Comparison of ENCODE assay signal across 21 cellular contexts in the genomic region with DNA sequence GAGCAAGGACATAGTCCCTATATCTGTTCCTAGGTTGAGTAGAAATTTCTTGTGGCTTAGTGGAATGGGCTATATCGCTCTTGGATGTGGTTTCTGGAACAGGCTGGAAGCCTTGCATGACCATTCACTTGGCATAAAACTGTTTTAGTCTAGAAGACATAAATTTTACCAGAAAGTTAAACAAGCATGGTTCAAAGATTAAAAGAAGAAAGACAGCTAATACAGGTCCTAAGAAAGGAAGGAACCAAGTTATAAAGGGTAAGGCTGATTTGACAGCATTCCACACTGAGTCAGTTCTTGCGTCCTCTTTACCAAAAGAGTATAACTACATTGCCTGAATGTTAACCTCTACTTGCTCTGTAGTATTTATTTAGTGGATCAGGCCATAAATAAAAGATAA.
DNase-seq lines count a peak whose midpoint lies in the region; ATAC-seq, FAIRE-seq and TF ChIP-seq lines count a peak whose summit lies in the region.
"Had no signal": no experiment of that assay in that cellular context is flagged by ENCODE, and none has a peak within 500 bp of the region (broad histone marks: within the 10 kb centered on the region; RNA-seq: fewer than 3 reads in every experiment).

No MANE protein-coding gene starts in this region.

- H3K9me3 Mint-ChIP-seq in stimulated activated naive CD8-positive, alpha-beta T cell treated with anti-CD3 and anti-CD28 coated beads, Interleukin-15, amount 100 ng/mL, for 72 hours = peaks cover 5 to 7% of the 10 kb centered on the region in 2 donors

- no peaks in the 10 kb centered on the region for H3K4me1 Mint-ChIP-seq in stimulated activated naive CD8-positive, alpha-beta T cell treated with anti-CD3 and anti-CD28 coated beads, Interleukin-15, amount 100 ng/mL, for 72 hours
- H3K4me1 Mint-ChIP-seq: CD8-positive, alpha-beta memory T cell had no signal

- ATAC-seq in RWPE2 (ENCODE audit: low read depth) (peak; percentile 65), gastrocnemius medialis (no peak)
- ATAC-seq in stimulated activated naive CD8-positive, alpha-beta T cell treated with anti-CD3 and anti-CD28 coated beads, Interleukin-15, amount 100 ng/mL, for 72 hours = no peak
- ATAC-seq: GM12878, Right ventricle myocardium inferior had no signal

- no peak for TF ChIP-seq POLR2A in gastrocnemius medialis (IDR thresholded peaks at IDR 0.05)

- H3K27me3 Mint-ChIP-seq in stimulated activated naive CD8-positive, alpha-beta T cell treated with anti-CD3 and anti-CD28 coated beads, Interleukin-15, amount 100 ng/mL, for 72 hours = no peaks in the 10 kb centered on the region
- H3K27me3 Mint-ChIP-seq: CD8-positive, alpha-beta memory T cell had no signal

- TF ChIP-seq CTCF in RWPE2 (IDR thresholded peaks at IDR 0.05; ENCODE audit: poor library complexity, severe bottlenecking) (no peak), keratinocyte (optimal IDR thresholded peaks at IDR 0.05 in 1 of 3, IDR thresholded peaks at IDR 0.05 in 1 of 3, conservative IDR thresholded peaks at IDR 0.05 in 1 of 3; ENCODE audit: extremely low read depth in 1 of 3, insufficient read depth in 2 of 3, low read length in 3 of 3) (no peak), GM10248 (IDR thresholded peaks at IDR 0.05; ENCODE audit: control extremely low read depth, extremely low read depth, low read depth, missing control alignments) (no peak), gastrocnemius medialis (IDR thresholded peaks at IDR 0.05 in 4 of 5, conservative IDR thresholded peaks at IDR 0.05 in 1 of 5) (no peak)

- H2AFZ ChIP-seq in keratinocyte (ENCODE audit: control insufficient read depth, low read length) = no peak overlapping the region

- dilution Hi-C loops in keratinocyte (cut with MboI; ENCODE audit: extremely low pct_ligation_motif_present, low sequenced_read_pairs) = no loop called here

- CTCF ChIA-PET in GM10248 (lab: Yijun Ruan, JAX) = interaction anchor here (0.6 kb wide), 1 partner anchor 13 kb away, joined by 3 read pairs; no protein-coding TSS in a partner anchor

- H3K4me3 Mint-ChIP-seq in stimulated activated naive CD8-positive, alpha-beta T cell treated with anti-CD3 and anti-CD28 coated beads, Interleukin-15, amount 100 ng/mL, for 72 hours = no peak overlapping the region
- H3K4me3 Mint-ChIP-seq: CD8-positive, alpha-beta memory T cell had no signal

- H3K4me2 ChIP-seq in keratinocyte (ENCODE audit: control insufficient read depth, extremely low read depth, insufficient read depth, low read depth, low read length) = no peak overlapping the region
- H3K4me2 ChIP-seq: BLaER1 had no signal

- H3K27ac Mint-ChIP-seq in stimulated activated naive CD8-positive, alpha-beta T cell treated with anti-CD3 and anti-CD28 coated beads, Interleukin-15, amount 100 ng/mL, for 72 hours = no peak overlapping the region
- H3K27ac Mint-ChIP-seq: CD8-positive, alpha-beta memory T cell had no signal

- no peaks in the 10 kb centered on the region for H3K9me1 ChIP-seq in keratinocyte (ENCODE audit: control insufficient read depth, extremely low read depth, insufficient read depth, low read length)

- H3K4me3 ChIP-seq in RWPE2 (ENCODE audit: severe bottlenecking) (no peak overlapping the region), keratinocyte (ENCODE audit: control insufficient read depth in 2 of 3, extremely low read depth in 1 of 3, insufficient read depth in 2 of 3, low read depth in 1 of 3, low read length in 3 of 3) (no peak overlapping the region), gastrocnemius medialis (no peak overlapping the region)
- H3K4me3 ChIP-seq: BLaER1, GM12878 had no signal

- DNase-seq in EH (ENCODE audit: low read depth) = peak; percentile 47
- no peak for DNase-seq in RWPE2 (ENCODE audit: low spot score)
- DNase-seq in epithelial cell of prostate (ENCODE audit: low read depth, low spot score) = no peak
- no peak for DNase-seq in keratinocyte (ENCODE audit: low read depth, low spot score)
- DNase-seq in GM10248 (ENCODE audit: extremely low spot score) = no peak
- DNase-seq in NCI-H526 treated with DMSO at 0.1 percent for 48 hours (lab: John Stamatoyannopoulos, UW) = no peak
- DNase-seq in stimulated activated naive CD8-positive, alpha-beta T cell treated with anti-CD3 and anti-CD28 coated beads, Interleukin-15, amount 100 ng/mL, for 72 hours = no peak
- no peak for DNase-seq in gastrocnemius medialis
- DNase-seq: CD8-positive, alpha-beta memory T cell; DMS79 treated with DMSO at 0.1 percent for 48 hours; H7; NCI-H1436 treated with DMSO at 0.1 percent for 48 hours; NCI-H2029 treated with DMSO at 0.1 percent for 48 hours; NCI-H2171 treated with DMSO at 0.1 percent for 48 hours; NCI-H82 had no signal

- H3K9ac ChIP-seq in keratinocyte (ENCODE audit: control insufficient read depth, extremely low read depth, insufficient read depth, low read length) = peak overlapping the region; percentile 66
- H3K9ac ChIP-seq: BLaER1 had no signal

- H3K79me2 ChIP-seq in keratinocyte (ENCODE audit: control insufficient read depth, insufficient read depth, low read length) = no peaks in the 10 kb centered on the region

- peak; percentile 63 for FAIRE-seq in keratinocyte (lab: Jason Lieb, UNC)
- FAIRE-seq: D721Med, G401.6, GM12878, GM18507 had no signal

- H4K20me1 ChIP-seq in keratinocyte (ENCODE audit: control insufficient read depth, extremely low read depth, insufficient read depth, low read length) = no peaks in the 10 kb centered on the region
- H4K20me1 ChIP-seq: BLaER1 had no signal

- H3K4me1 ChIP-seq in RWPE2 (ENCODE audit: insufficient read depth, poor library complexity, severe bottlenecking) (peaks cover 70% of the 10 kb centered on the region), keratinocyte (ENCODE audit: control insufficient read depth, extremely low read depth, insufficient read depth, low read length) (peaks cover 47% of the 10 kb centered on the region), gastrocnemius medialis (no peaks in the 10 kb centered on the region)
- H3K4me1 ChIP-seq: BLaER1 had no signal

- intact Hi-C loops in gastrocnemius medialis (cut with DNase I; ENCODE audit: low total_unique reads) = no loop called here

- POLR2A ChIA-PET in GM10248 (lab: Yijun Ruan, JAX) = no interaction called here

- in situ Hi-C loops in gastrocnemius medialis (cut with MboI; ENCODE audit: low sequenced_read_pairs in 4 of 4) = no loop called here

- no peaks in the 10 kb centered on the region for H3K27me3 ChIP-seq in RWPE2 (ENCODE audit: insufficient read depth, poor library complexity, severe bottlenecking)
- no peaks in the 10 kb centered on the region for H3K27me3 ChIP-seq in keratinocyte (ENCODE audit: control insufficient read depth, extremely low read depth, insufficient read depth, low read length)
- no peaks in the 10 kb centered on the region for H3K27me3 ChIP-seq in gastrocnemius medialis
- H3K27me3 ChIP-seq: BLaER1 had no signal

- no peaks in the 10 kb centered on the region for H3K36me3 ChIP-seq in RWPE2 (ENCODE audit: low read depth)
- H3K36me3 ChIP-seq in keratinocyte (ENCODE audit: control insufficient read depth in 2 of 2, extremely low read depth in 1 of 2, insufficient read depth in 2 of 2, low read length in 2 of 2) = no peaks in the 10 kb centered on the region
- H3K36me3 ChIP-seq in gastrocnemius medialis = no peaks in the 10 kb centered on the region
- H3K36me3 ChIP-seq: BLaER1 had no signal

- H3K27ac ChIP-seq in RWPE2 (ENCODE audit: poor library complexity, severe bottlenecking) (peak overlapping the region; percentile 100), epithelial cell of prostate (peak overlapping the region; percentile 100), keratinocyte (ENCODE audit: control insufficient read depth, insufficient read depth, low read length) (peak overlapping the region; percentile 94), gastrocnemius medialis (no peak overlapping the region)
- H3K27ac ChIP-seq: BLaER1 had no signal

- H3K9me3 ChIP-seq in RWPE2 (ENCODE audit: severe bottlenecking) = no peaks in the 10 kb centered on the region
- H3K9me3 ChIP-seq in keratinocyte (ENCODE audit: control insufficient read depth, low read depth, low read length) = no peaks in the 10 kb centered on the region
- H3K9me3 ChIP-seq in gastrocnemius medialis = no peaks in the 10 kb centered on the region
- H3K9me3 ChIP-seq: BLaER1 had no signal

Comparison
In these comparisons a context has a peak if more than half of its experiments do, and no peak if none do; other contexts are left out.
1. H3K27ac ChIP-seq: peak in RWPE2 (single experiment), epithelial cell of prostate (single experiment) and keratinocyte (single experiment); none in gastrocnemius medialis (0 of 4).